ENCODE assay signal across 22 cellular contexts in the genomic region with DNA sequence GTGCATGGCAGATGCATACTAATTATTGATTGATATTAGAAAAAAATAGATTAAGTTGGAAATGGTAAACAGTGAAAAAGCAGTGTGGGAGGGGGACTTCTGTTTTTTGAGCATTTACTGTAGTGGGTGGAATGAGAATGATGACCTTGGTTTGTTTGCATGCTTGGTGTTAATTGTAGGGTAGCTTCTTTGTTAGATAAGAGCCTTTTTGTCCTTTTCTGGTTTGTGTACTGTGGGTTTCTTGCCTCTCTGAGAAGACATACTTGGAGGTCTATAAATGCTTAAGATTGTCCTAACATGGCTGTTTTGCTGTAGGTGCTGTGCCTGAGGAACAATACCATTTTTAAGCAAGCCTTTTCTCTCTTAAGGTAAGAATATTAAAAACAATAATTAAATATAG. TPM values are rescaled to one million over a fixed set of nuclear protein-coding genes. Genes with fewer than 3 reads are reported as not detected.
A peak's percentile ranks its signal among the peaks of the same experiment; 100 is the strongest.
DNase-seq lines count a peak whose midpoint lies in the region; ATAC-seq, FAIRE-seq and TF ChIP-seq lines count a peak whose summit lies in the region.
"Had no signal": no experiment of that assay in that cellular context is flagged by ENCODE, and none has a peak within 500 bp of the region (broad histone marks: within the 10 kb centered on the region; RNA-seq: fewer than 3 reads in every experiment).

No MANE protein-coding gene starts in this region.

- H2BK15ac ChIP-seq in H1 (ENCODE audit: low read length) (no peak overlapping the region), mesenchymal stem cell (ENCODE audit: low read depth, poor library complexity, severe bottlenecking) (no peak overlapping the region)

- H3K14ac ChIP-seq in H1 (ENCODE audit: insufficient read length) (no peak overlapping the region), mesenchymal stem cell (ENCODE audit: low read length in 2 of 2) (no peak overlapping the region)

- no peak overlapping the region for H3K4me2 ChIP-seq in GM23338
- H3K4me2 ChIP-seq in H1 (ENCODE audit: insufficient read depth in 1 of 2, low read depth in 2 of 2, low read length in 2 of 2), result no peak overlapping the region
- H3K4me2 ChIP-seq in mesenchymal stem cell (ENCODE audit: low read length, poor library complexity, severe bottlenecking), result no peak overlapping the region
- H3K4me2 ChIP-seq: BLaER1 had no signal

- H3K79me1 ChIP-seq in H1 (ENCODE audit: low read depth, low read length), result no peaks in the 10 kb centered on the region; the same call in 1 of the 2 replicates
- H3K79me1 ChIP-seq in mesenchymal stem cell (replicated peaks; ENCODE audit: low read length, poor library complexity, severe bottlenecking), result peaks cover 27% of the 10 kb centered on the region

- H2AFZ ChIP-seq in GM23338 (no peak overlapping the region), H1 (ENCODE audit: low read length) (no peak overlapping the region), mesenchymal stem cell (ENCODE audit: low read depth, low read length) (no peak overlapping the region)

- H3K36me3 Mint-ChIP-seq in GM23338 (ENCODE audit: low read depth), result peaks cover 8% of the 10 kb centered on the region; the same call in 2 of the 3 replicates

- no peak for TF ChIP-seq EP300 in H1 (IDR thresholded peaks at IDR 0.05; ENCODE audit: borderline replicate concordance in 1 of 2, low read depth in 2 of 2, low read length in 2 of 2)

- TF ChIP-seq RAD21 in H1 (IDR thresholded peaks at IDR 0.05 in 1 of 2, conservative IDR thresholded peaks at IDR 0.05 in 1 of 2; ENCODE audit: low read depth in 2 of 2, low read length in 2 of 2), result no peak

- H3K9me3 ChIP-seq in H1 (ENCODE audit: insufficient read depth in 2 of 2, low read depth in 1 of 2, low read length in 1 of 2) (no peaks in the 10 kb centered on the region), mesenchymal stem cell (ENCODE audit: control insufficient read depth, low read length) (no peaks in the 10 kb centered on the region)
- H3K9me3 ChIP-seq: BLaER1 had no signal

- H4K91ac ChIP-seq in H1 (replicated peaks; ENCODE audit: insufficient read length, low read length) (no peak overlapping the region), mesenchymal stem cell (ENCODE audit: low read length) (no peak overlapping the region)

- no peak overlapping the region for H4K8ac ChIP-seq in H1 (ENCODE audit: extremely low read depth, insufficient read depth, low read length)
- H4K8ac ChIP-seq in mesenchymal stem cell (ENCODE audit: low read length), result no peak overlapping the region

- no peaks in the 10 kb centered on the region for H3K23me2 ChIP-seq in H1 (ENCODE audit: low read depth, low read length)

- TF ChIP-seq POLR2A in GM12891 (IDR thresholded peaks at IDR 0.05; ENCODE audit: low read depth, low read length) (no peak), H1 (IDR thresholded peaks at IDR 0.05; ENCODE audit: control extremely low read depth in 1 of 2, low read depth in 2 of 2, low read length in 2 of 2) (no peak)

- H2BK5ac ChIP-seq in H1 (ENCODE audit: low read depth, low read length), result no peak overlapping the region
- no peak overlapping the region for H2BK5ac ChIP-seq in mesenchymal stem cell (ENCODE audit: low read depth, low read length, poor library complexity, severe bottlenecking)

- H3K4me3 ChIP-seq in GM23338 (no peak overlapping the region), H1 (ENCODE audit: extremely low read depth in 1 of 4, insufficient read depth in 2 of 4, low read depth in 3 of 4, low read length in 4 of 4) (no peak overlapping the region), mesenchymal stem cell (ENCODE audit: insufficient read depth in 1 of 2, low read depth in 1 of 2, low read length in 2 of 2) (no peak overlapping the region)
- H3K4me3 ChIP-seq: BLaER1, GM12878, SK-N-MC had no signal

- POLR2A ChIA-PET in H1 (lab: Charles Lee; ENCODE audit: partially characterized antibody), result interaction anchor here (0.9 to 1.1 kb wide), 2 partner anchors 12 to 62 kb away, joined by 3 read pairs; no protein-coding TSS in a partner anchor

- no peak overlapping the region for H3K27ac Mint-ChIP-seq in GM23338
- H3K27ac Mint-ChIP-seq: CD4-positive, alpha-beta T cell; IgD-negative memory B cell had no signal

- H4K5ac ChIP-seq in H1 (ENCODE audit: insufficient read length, low read depth, low read length), result no peak overlapping the region

- DNase-seq in GM12891 (ENCODE audit: insufficient read length, low spot score), result no peak
- DNase-seq in GM23338 (ENCODE audit: low spot score), result no peak
- DNase-seq in NCI-H2227 (lab: John Stamatoyannopoulos, UW; ENCODE audit: unreplicated experiment), result peak; percentile 23
- DNase-seq in H1 (ENCODE audit: low read depth in 1 of 2, low spot score in 2 of 2), result no peak
- no peak for DNase-seq in anterior cingulate cortex (lab: John Stamatoyannopoulos, UW)
- DNase-seq in cortex of kidney (lab: John Stamatoyannopoulos, UW), result no peak
- no peak for DNase-seq in mesenchymal stem cell
- DNase-seq: ACHN; CD4-positive, alpha-beta T cell; COR-L47; DMS 273 treated with DMSO at 0.1 percent for 48 hours; DND-41; GOT3; NCI-H1105; NCI-H187; NCI-H226; NCI-H510A treated with DMSO at 0.1 percent for 48 hours; SHP77 treated with DMSO at 0.1 percent for 48 hours had no signal

- H3K4ac ChIP-seq in H1 (replicated peaks; ENCODE audit: insufficient read length, low read depth, low read length) (no peak overlapping the region), mesenchymal stem cell (ENCODE audit: low read depth in 1 of 2, low read length in 2 of 2) (no peak overlapping the region)

- no peak for TF ChIP-seq CTCF in GM23338 (conservative IDR thresholded peaks at IDR 0.05; ENCODE audit: low read depth in 2 of 2)
- TF ChIP-seq CTCF in H1 (IDR thresholded peaks at IDR 0.05; ENCODE audit: control extremely low read depth in 1 of 3, insufficient read depth in 1 of 3, low read depth in 1 of 3, low read length in 3 of 3), result no peak

- no peaks in the 10 kb centered on the region for H3K4me1 ChIP-seq in GM23338 (ENCODE audit: insufficient read depth)
- H3K4me1 ChIP-seq in H1 (replicated peaks in 1 of 4; ENCODE audit: control insufficient read depth in 3 of 4, insufficient read depth in 4 of 4, low read length in 3 of 4), result no peaks in the 10 kb centered on the region
- peaks cover 2% of the 10 kb centered on the region for H3K4me1 ChIP-seq in mesenchymal stem cell (ENCODE audit: control insufficient read depth, insufficient read depth, low read depth, low read length)

- H2BK20ac ChIP-seq in H1 (ENCODE audit: low read length), result no peak overlapping the region

- CTCF ChIA-PET in H1 (lab: Charles Lee; ENCODE audit: partially characterized antibody), result interaction anchor here (0.7 to 1.1 kb wide), 2 partner anchors 21 to 196 kb away, joined by 3 read pairs; no protein-coding TSS in a partner anchor

- no peaks in the 10 kb centered on the region for H4K20me1 ChIP-seq in GM23338 (replicated peaks; ENCODE audit: insufficient read depth)
- H4K20me1 ChIP-seq in H1 (replicated peaks in 1 of 2; ENCODE audit: control insufficient read depth in 1 of 2, insufficient read depth in 2 of 2, low read length in 2 of 2), result peaks cover 0 to 2% of the 10 kb centered on the region in 2 experiments
- H4K20me1 ChIP-seq: BLaER1 had no signal

- H3K27ac ChIP-seq in GM23338 (ENCODE audit: low read depth) (peak overlapping the region; percentile 23; the same call in 1 of the 2 replicates), H1 (ENCODE audit: low read depth, low read length) (no peak overlapping the region), mesenchymal stem cell (ENCODE audit: low read length, poor library complexity, severe bottlenecking) (no peak overlapping the region)
- H3K27ac ChIP-seq: BLaER1, SK-N-MC had no signal

- H2AK5ac ChIP-seq in H1 (ENCODE audit: low read depth, low read length), result no peak overlapping the region
- H2AK5ac ChIP-seq in mesenchymal stem cell (ENCODE audit: low read length, severe bottlenecking), result no peak overlapping the region

- H3K4me3 Mint-ChIP-seq in GM23338, result no peak overlapping the region
- H3K4me3 Mint-ChIP-seq: CD4-positive, alpha-beta T cell; IgD-negative memory B cell had no signal

- H3K27me3 Mint-ChIP-seq in GM23338 (ENCODE audit: insufficient read depth, low read depth, poor library complexity), result no peaks in the 10 kb centered on the region
- H3K27me3 Mint-ChIP-seq: CD4-positive, alpha-beta T cell; IgD-negative memory B cell had no signal

- no peaks in the 10 kb centered on the region for H3K9me3 Mint-ChIP-seq in GM23338
- H3K9me3 Mint-ChIP-seq: CD4-positive, alpha-beta T cell; IgD-negative memory B cell had no signal

- no peaks in the 10 kb centered on the region for H3K27me3 ChIP-seq in GM23338 (ENCODE audit: insufficient read depth)
- H3K27me3 ChIP-seq in H1 (replicated peaks in 1 of 4; ENCODE audit: control insufficient read depth in 3 of 4, extremely low read depth in 1 of 4, insufficient read depth in 3 of 4, low read length in 3 of 4), result no peaks in the 10 kb centered on the region
- H3K27me3 ChIP-seq in mesenchymal stem cell (ENCODE audit: control insufficient read depth in 1 of 2, insufficient read depth in 1 of 2, low read length in 2 of 2), result no peaks in the 10 kb centered on the region
- H3K27me3 ChIP-seq: BLaER1 had no signal

- no peak overlapping the region for H3K18ac ChIP-seq in H1 (ENCODE audit: extremely low read depth, low read length)
- H3K18ac ChIP-seq in mesenchymal stem cell (ENCODE audit: low read depth in 1 of 2, low read length in 2 of 2), result no peak overlapping the region

- H3K4me1 Mint-ChIP-seq in GM23338, result no peaks in the 10 kb centered on the region; the same call in 2 of the 3 replicates

- no peak for ATAC-seq in GM23338
- ATAC-seq: GM12878 had no signal

- H3K79me2 ChIP-seq in GM23338 (replicated peaks; ENCODE audit: insufficient read depth), result peaks cover 12% of the 10 kb centered on the region; the same call in 1 of the 2 replicates
- peaks cover 0 to 3% of the 10 kb centered on the region in 2 experiments; a peak in 1 of 4 replicates for H3K79me2 ChIP-seq in H1 (ENCODE audit: control insufficient read depth in 1 of 2, insufficient read depth in 2 of 2, low read length in 2 of 2)

- no peak overlapping the region for H3K23ac ChIP-seq in H1 (ENCODE audit: insufficient read length)
- no peak overlapping the region for H3K23ac ChIP-seq in mesenchymal stem cell (ENCODE audit: low read length in 2 of 2)

- H3K56ac ChIP-seq in H1 (replicated peaks; ENCODE audit: insufficient read length, low read depth, low read length), result no peak overlapping the region

- no peak overlapping the region for H3K9ac ChIP-seq in H1 (replicated peaks in 1 of 4; ENCODE audit: extremely low read depth in 1 of 4, low read depth in 3 of 4, low read length in 3 of 4)
- H3K9ac ChIP-seq in mesenchymal stem cell (ENCODE audit: low read length), result no peak overlapping the region
- H3K9ac ChIP-seq: BLaER1 had no signal

- H2BK120ac ChIP-seq in H1 (replicated peaks; ENCODE audit: low read depth, low read length) (no peak overlapping the region), mesenchymal stem cell (ENCODE audit: low read depth, low read length) (no peak overlapping the region)

- no peaks in the 10 kb centered on the region for H3K9me2 ChIP-seq in GM23338 (ENCODE audit: insufficient read depth)

- FAIRE-seq in GM12891 (lab: Jason Lieb, UNC) (no peak), H1 (lab: Jason Lieb, UNC) (peak; percentile 55)
- FAIRE-seq: GM12878 had no signal

- H3F3A ChIP-seq in GM23338 (replicated peaks; ENCODE audit: low read depth), result no peaks in the 10 kb centered on the region

- no peak overlapping the region for H2BK12ac ChIP-seq in H1 (ENCODE audit: low read depth, low read length)
- H2BK12ac ChIP-seq in mesenchymal stem cell (ENCODE audit: low read length in 2 of 2), result no peak overlapping the region

- H3K36me3 ChIP-seq in GM23338 (ENCODE audit: insufficient read depth) (no peaks in the 10 kb centered on the region), H1 (ENCODE audit: control insufficient read depth in 2 of 4, insufficient read depth in 4 of 4, low read length in 3 of 4) (peaks cover 0 to 6% (median 0%) of the 10 kb centered on the region in 4 experiments; a peak in 2 of 8 replicates), mesenchymal stem cell (ENCODE audit: control insufficient read depth in 1 of 2, insufficient read depth in 2 of 2, low read depth in 1 of 2, low read length in 2 of 2) (no peaks in the 10 kb centered on the region)

RNA-seq across cellular contexts. Expression of a gene that starts 17.0 kb away (rescaled TPM):
- 59.0 TPM for polyA plus RNA-seq in GM12891 (2012; ENCODE audit: low read depth, missing spikeins)
- 24.1 and 54.1 TPM in 2 replicates for total RNA-seq in GM23338 (2014; rRNA removed; shearing (Covaris generic))
- polyA plus RNA-seq in GM23338 (2016; fragmentation: Nextera tagmentation; extraction: Ambion mirVana) (101 and 103 TPM in 2 replicates), H1 (2011; rRNA removed) (22.8 and 34.9 TPM in 2 replicates)
- total RNA-seq in H1 (2021; fragmentation: NEBNext Ultra II Directional; extraction: Animal tissue kit (Norgen Biotek cat#: 25700)), result 59.9 and 60.7 TPM in 2 replicates
- 52.0 TPM for polyA plus RNA-seq in H1 (2011; cell fraction: cytosol; rRNA removed)
- 26.5 TPM for polyA plus RNA-seq in H1 (2011; cell fraction: nucleus; rRNA removed)
- polyA plus RNA-seq in H1 (2012, experiment 1 of 2), result 55.5 to 71.0 TPM (median 61.5 TPM) in 4 replicates
- 10.8 TPM for polyA plus RNA-seq in H1 (2012, experiment 2 of 2)
- polyA plus RNA-seq in H1 (2013, experiment 1 of 2), result 45.7 TPM
- 51.1 TPM for polyA plus RNA-seq in H1 (2013, experiment 2 of 2)
- polyA minus RNA-seq in H1 (2011; rRNA and poly(A)+ RNA removed), result 21.8 and 30.4 TPM in 2 replicates
- polyA minus RNA-seq in H1 (2011; cell fraction: cytosol; rRNA and poly(A)+ RNA removed), result 15.0 TPM
- polyA minus RNA-seq in H1 (2011; cell fraction: nucleus; rRNA and poly(A)+ RNA removed), result 19.7 TPM
- polyA plus RNA-seq in mesenchymal stem cell (2013, experiment 1 of 2), result 42.8 TPM
- 43.4 TPM for polyA plus RNA-seq in mesenchymal stem cell (2013, experiment 2 of 2)

RNA-seq across cellular contexts. Expression of a gene that starts 43.8 kb away (rescaled TPM):
- polyA plus RNA-seq in GM12891 (2012; ENCODE audit: low read depth, missing spikeins), result 21.8 TPM
- 107 and 127 TPM in 2 replicates for total RNA-seq in GM23338 (2014; rRNA removed; shearing (Covaris generic))
- polyA plus RNA-seq in GM23338 (2016; fragmentation: Nextera tagmentation; extraction: Ambion mirVana), result 42.3 and 61.1 TPM in 2 replicates
- total RNA-seq in H1 (2021; fragmentation: NEBNext Ultra II Directional; extraction: Animal tissue kit (Norgen Biotek cat#: 25700)), result 88.6 and 89.3 TPM in 2 replicates
- polyA plus RNA-seq in H1 (2011; rRNA removed), result 24.4 and 33.5 TPM in 2 replicates
- polyA plus RNA-seq in H1 (2011; cell fraction: cytosol; rRNA removed), result 41.1 TPM
- polyA plus RNA-seq in H1 (2011; cell fraction: nucleus; rRNA removed), result 39.0 TPM
- 51.8 to 62.5 TPM (median 55.3 TPM) in 4 replicates for polyA plus RNA-seq in H1 (2012, experiment 1 of 2)
- polyA plus RNA-seq in H1 (2012, experiment 2 of 2), result 11.7 TPM
- 64.7 TPM for polyA plus RNA-seq in H1 (2013, experiment 1 of 2)
- 70.4 TPM for polyA plus RNA-seq in H1 (2013, experiment 2 of 2)
- 56.4 and 70.2 TPM in 2 replicates for polyA minus RNA-seq in H1 (2011; rRNA and poly(A)+ RNA removed)
- polyA minus RNA-seq in H1 (2011; cell fraction: cytosol; rRNA and poly(A)+ RNA removed), result 45.1 TPM
- 47.8 TPM for polyA minus RNA-seq in H1 (2011; cell fraction: nucleus; rRNA and poly(A)+ RNA removed)
- 121 TPM for polyA plus RNA-seq in mesenchymal stem cell (2013, experiment 1 of 2)
- 123 TPM for polyA plus RNA-seq in mesenchymal stem cell (2013, experiment 2 of 2)
